Comparison of ENCODE assay signal across 17 cellular contexts in genomic region chr2:135299165-135299564, GRCh38.
"Had no signal": no experiment of that assay in that cellular context is flagged by ENCODE, and none has a peak within 500 bp of the region (broad histone marks: within the 10 kb centered on the region; RNA-seq: fewer than 3 reads in every experiment).

No MANE protein-coding gene starts in this region.

- H3K27me3 Mint-ChIP-seq: activated naive CD8-positive, alpha-beta T cell treated with anti-CD3 and anti-CD28 coated beads, Interleukin-2, amount 50 U/mL, for 24 hours had no signal

- H3K4me3 ChIP-seq: breast epithelium, hepatocyte, left lung, thyroid gland had no signal

- H3K27me3 ChIP-seq: breast epithelium, hepatocyte, left lung, thyroid gland had no signal

- H3K36me3 ChIP-seq: breast epithelium, left lung, thyroid gland had no signal

- H3K4me1 Mint-ChIP-seq: activated naive CD8-positive, alpha-beta T cell treated with anti-CD3 and anti-CD28 coated beads, Interleukin-2, amount 50 U/mL, for 24 hours; stimulated activated effector memory CD8-positive, alpha-beta T cell treated with anti-CD3 and anti-CD28 coated beads, Interleukin-12 subunit alpha, Interleukin-12 subunit beta, amount 100 ng/mL, for 72 hours had no signal

- DNase-seq: activated CD4-positive, alpha-beta T cell treated with anti-CD3 and anti-CD28 coated beads, Interleukin-2, amount 50 U/mL, for 1 hour; activated CD8-positive, alpha-beta memory T cell treated with anti-CD3 and anti-CD28 coated beads for 24 hours; activated naive CD4-positive, alpha-beta T cell treated with Interleukin-2 at 50 U/mL for 16 hours; activated naive CD8-positive, alpha-beta T cell treated with anti-CD3 and anti-CD28 coated beads, Interleukin-2, amount 50 U/mL, for 24 hours; aorta; kidney; left lung; natural killer cell; stimulated activated CD4-positive, alpha-beta T cell treated with anti-CD3 and anti-CD28 coated beads, Interleukin-12 subunit alpha, Interleukin-12 subunit beta, amount 100 ng/mL, for 4 hours; thyroid gland had no signal

- ATAC-seq: activated CD4-positive, CD25-positive, alpha-beta regulatory T cell treated with anti-CD3 and anti-CD28 coated beads, Interleukin-2, amount 50 U/mL, for 24 hours; activated naive CD8-positive, alpha-beta T cell treated with anti-CD3 and anti-CD28 coated beads, Interleukin-2, amount 50 U/mL, for 24 hours; esophagus mucosa; left lung; natural killer cell; stimulated activated effector memory CD8-positive, alpha-beta T cell treated with anti-CD3 and anti-CD28 coated beads, Interleukin-12 subunit alpha, Interleukin-12 subunit beta, amount 100 ng/mL, for 72 hours had no signal

- H3K36me3 Mint-ChIP-seq: stimulated activated effector memory CD8-positive, alpha-beta T cell treated with anti-CD3 and anti-CD28 coated beads, Interleukin-12 subunit alpha, Interleukin-12 subunit beta, amount 100 ng/mL, for 72 hours had no signal

- H3K4me3 Mint-ChIP-seq: activated naive CD8-positive, alpha-beta T cell treated with anti-CD3 and anti-CD28 coated beads, Interleukin-2, amount 50 U/mL, for 24 hours; activated T-helper 1 cell treated with anti-CD3 and anti-CD28 coated beads, Interleukin-12 subunit alpha, Interleukin-12 subunit beta, Interleukin-2, Interleukin-4 antibody, amounts not matched to agents 30 ng/mL and 10 ng/mL and 1 ng/mL, durations not matched to agents 14 hours and 24 hours and 36 hours; natural killer cell; stimulated activated effector memory CD8-positive, alpha-beta T cell treated with anti-CD3 and anti-CD28 coated beads, Interleukin-12 subunit alpha, Interleukin-12 subunit beta, amount 100 ng/mL, for 72 hours had no signal

- H3K27ac Mint-ChIP-seq: activated naive CD8-positive, alpha-beta T cell treated with anti-CD3 and anti-CD28 coated beads, Interleukin-2, amount 50 U/mL, for 24 hours; activated T-helper 1 cell treated with anti-CD3 and anti-CD28 coated beads, Interleukin-12 subunit alpha, Interleukin-12 subunit beta, Interleukin-2, Interleukin-4 antibody, amounts not matched to agents 30 ng/mL and 10 ng/mL and 1 ng/mL, durations not matched to agents 14 hours and 24 hours and 36 hours; natural killer cell; stimulated activated effector memory CD8-positive, alpha-beta T cell treated with anti-CD3 and anti-CD28 coated beads, Interleukin-12 subunit alpha, Interleukin-12 subunit beta, amount 100 ng/mL, for 72 hours had no signal

- FAIRE-seq: kidney, urothelium cell line had no signal
